Comparison of ENCODE assay signal across 9 cellular contexts in genomic region chr20:47468290-47469050, GRCh38. TPM values are rescaled to one million over a fixed set of nuclear protein-coding genes. Genes with fewer than 3 reads are reported as not detected.
DNase-seq lines count a peak whose midpoint lies in the region; ATAC-seq, FAIRE-seq and TF ChIP-seq lines count a peak whose summit lies in the region.
"Had no signal": no experiment of that assay in that cellular context is flagged by ENCODE, and none has a peak within 500 bp of the region (broad histone marks: within the 10 kb centered on the region; RNA-seq: fewer than 3 reads in every experiment).

No MANE protein-coding gene starts in this region.

- CTCF ChIA-PET in RWPE1 (lab: Yijun Ruan, JAX): interaction anchor here (1.1 to 1.2 kb wide), 2 partner anchors 33 to 84 kb away, joined by 3 to 4 read pairs; no protein-coding TSS in a partner anchor

- POLR2A ChIA-PET in RWPE1 (lab: Yijun Ruan, JAX; ENCODE audit: low non-redundant PET): no interaction called here

- TF ChIP-seq POLR2A in spleen (IDR thresholded peaks at IDR 0.05): no peak

- ATAC-seq in HG03097 (IDR thresholded peaks at IDR 0.05; ENCODE audit: low FRiP score, unreplicated experiment) (peak; percentile 58), HG02938 (IDR thresholded peaks at IDR 0.05; ENCODE audit: unreplicated experiment) (no peak)

- FAIRE-seq in GM19239 (lab: Jason Lieb, UNC): peak; percentile 91

- 39 to 60% (median 41%) methylated on average over 14 of the region's 14 CpGs for WGBS in spleen, 5 donors

- H3K27me3 ChIP-seq in spleen (replicated peaks in 1 of 7): no peaks in the 10 kb centered on the region
- H3K27me3 ChIP-seq: esophagus squamous epithelium had no signal

- H3K9me3 ChIP-seq in spleen: no peaks in the 10 kb centered on the region
- H3K9me3 ChIP-seq: esophagus squamous epithelium had no signal

- TF ChIP-seq CTCF in RWPE1 (conservative IDR thresholded peaks at IDR 0.05; ENCODE audit: low read depth) (no peak), spleen (IDR thresholded peaks at IDR 0.05 in 8 of 11, conservative IDR thresholded peaks at IDR 0.05 in 3 of 11) (no peak)

- peak; percentile 41 for DNase-seq in GM19239 (ENCODE audit: insufficient read length, low spot score)
- no peak for DNase-seq in RWPE1 (ENCODE audit: low spot score)
- DNase-seq in spleen: no peak
- no peak for DNase-seq in activated CD4-positive, CD25-positive, alpha-beta regulatory T cell treated with anti-CD3 and anti-CD28 coated beads, Interleukin-2, amount 50 U/mL, for 72 hours
- DNase-seq in amniotic stem cell (lab: John Stamatoyannopoulos, UW): no peak
- DNase-seq: esophagus squamous epithelium, WERI-Rb-1 had no signal

- H3K27ac ChIP-seq in RWPE1 (peak overlapping the region; percentile 25), spleen (peak overlapping the region in 7 of 8 donors; percentile 1 to 72 (median 59))
- H3K27ac ChIP-seq: esophagus squamous epithelium, WERI-Rb-1 had no signal

- peak overlapping the region in 1 of 8 donors; percentile 3 for H3K4me3 ChIP-seq in spleen
- H3K4me3 ChIP-seq: esophagus squamous epithelium had no signal

- no peaks in the 10 kb centered on the region for H3K36me3 ChIP-seq in spleen
- H3K36me3 ChIP-seq: esophagus squamous epithelium, WERI-Rb-1 had no signal

- intact Hi-C loops in spleen (cut with DNase I; ENCODE audit: low total_unique reads): no loop called here

- H3K4me1 ChIP-seq in spleen: peaks cover 0 to 50% (median 16%) of the 10 kb centered on the region in 6 donors

RNA-seq across cellular contexts. Expression of gene NCOA3, which starts 33.2 kb away (rescaled TPM):
- 10 to 100 TPM; 78.6 to 93.7 (median 84.1) TPM for total RNA-seq in spleen
- polyA plus RNA-seq in spleen: 10 to 100 TPM; 12.5 to 17.4 (median 12.9) TPM
